Comparison of ENCODE assay signal across 1 cellular context in the genomic region with DNA sequence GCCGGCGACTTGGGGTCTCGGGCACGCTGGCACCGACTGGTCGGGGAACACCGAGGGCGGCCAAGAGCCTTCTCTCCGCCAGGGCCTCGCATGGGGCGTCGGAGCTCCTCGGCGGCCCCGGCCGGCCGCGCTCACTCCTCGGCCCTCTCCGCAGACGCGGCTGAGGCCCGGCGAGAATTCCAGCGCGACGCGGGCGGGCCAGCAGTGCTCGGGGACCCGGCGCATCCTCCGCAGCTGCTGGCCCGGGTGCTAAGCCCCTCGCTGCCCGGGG.
TF ChIP-seq lines count a peak whose summit lies in the region.

No MANE protein-coding gene starts in this region.

TF ChIP-seq in GM23338, 12 proteins besides CTCF, POLR2A, EP300 and RAD21 (continued from another document):
- TF ChIP-seq, protein P1, sequence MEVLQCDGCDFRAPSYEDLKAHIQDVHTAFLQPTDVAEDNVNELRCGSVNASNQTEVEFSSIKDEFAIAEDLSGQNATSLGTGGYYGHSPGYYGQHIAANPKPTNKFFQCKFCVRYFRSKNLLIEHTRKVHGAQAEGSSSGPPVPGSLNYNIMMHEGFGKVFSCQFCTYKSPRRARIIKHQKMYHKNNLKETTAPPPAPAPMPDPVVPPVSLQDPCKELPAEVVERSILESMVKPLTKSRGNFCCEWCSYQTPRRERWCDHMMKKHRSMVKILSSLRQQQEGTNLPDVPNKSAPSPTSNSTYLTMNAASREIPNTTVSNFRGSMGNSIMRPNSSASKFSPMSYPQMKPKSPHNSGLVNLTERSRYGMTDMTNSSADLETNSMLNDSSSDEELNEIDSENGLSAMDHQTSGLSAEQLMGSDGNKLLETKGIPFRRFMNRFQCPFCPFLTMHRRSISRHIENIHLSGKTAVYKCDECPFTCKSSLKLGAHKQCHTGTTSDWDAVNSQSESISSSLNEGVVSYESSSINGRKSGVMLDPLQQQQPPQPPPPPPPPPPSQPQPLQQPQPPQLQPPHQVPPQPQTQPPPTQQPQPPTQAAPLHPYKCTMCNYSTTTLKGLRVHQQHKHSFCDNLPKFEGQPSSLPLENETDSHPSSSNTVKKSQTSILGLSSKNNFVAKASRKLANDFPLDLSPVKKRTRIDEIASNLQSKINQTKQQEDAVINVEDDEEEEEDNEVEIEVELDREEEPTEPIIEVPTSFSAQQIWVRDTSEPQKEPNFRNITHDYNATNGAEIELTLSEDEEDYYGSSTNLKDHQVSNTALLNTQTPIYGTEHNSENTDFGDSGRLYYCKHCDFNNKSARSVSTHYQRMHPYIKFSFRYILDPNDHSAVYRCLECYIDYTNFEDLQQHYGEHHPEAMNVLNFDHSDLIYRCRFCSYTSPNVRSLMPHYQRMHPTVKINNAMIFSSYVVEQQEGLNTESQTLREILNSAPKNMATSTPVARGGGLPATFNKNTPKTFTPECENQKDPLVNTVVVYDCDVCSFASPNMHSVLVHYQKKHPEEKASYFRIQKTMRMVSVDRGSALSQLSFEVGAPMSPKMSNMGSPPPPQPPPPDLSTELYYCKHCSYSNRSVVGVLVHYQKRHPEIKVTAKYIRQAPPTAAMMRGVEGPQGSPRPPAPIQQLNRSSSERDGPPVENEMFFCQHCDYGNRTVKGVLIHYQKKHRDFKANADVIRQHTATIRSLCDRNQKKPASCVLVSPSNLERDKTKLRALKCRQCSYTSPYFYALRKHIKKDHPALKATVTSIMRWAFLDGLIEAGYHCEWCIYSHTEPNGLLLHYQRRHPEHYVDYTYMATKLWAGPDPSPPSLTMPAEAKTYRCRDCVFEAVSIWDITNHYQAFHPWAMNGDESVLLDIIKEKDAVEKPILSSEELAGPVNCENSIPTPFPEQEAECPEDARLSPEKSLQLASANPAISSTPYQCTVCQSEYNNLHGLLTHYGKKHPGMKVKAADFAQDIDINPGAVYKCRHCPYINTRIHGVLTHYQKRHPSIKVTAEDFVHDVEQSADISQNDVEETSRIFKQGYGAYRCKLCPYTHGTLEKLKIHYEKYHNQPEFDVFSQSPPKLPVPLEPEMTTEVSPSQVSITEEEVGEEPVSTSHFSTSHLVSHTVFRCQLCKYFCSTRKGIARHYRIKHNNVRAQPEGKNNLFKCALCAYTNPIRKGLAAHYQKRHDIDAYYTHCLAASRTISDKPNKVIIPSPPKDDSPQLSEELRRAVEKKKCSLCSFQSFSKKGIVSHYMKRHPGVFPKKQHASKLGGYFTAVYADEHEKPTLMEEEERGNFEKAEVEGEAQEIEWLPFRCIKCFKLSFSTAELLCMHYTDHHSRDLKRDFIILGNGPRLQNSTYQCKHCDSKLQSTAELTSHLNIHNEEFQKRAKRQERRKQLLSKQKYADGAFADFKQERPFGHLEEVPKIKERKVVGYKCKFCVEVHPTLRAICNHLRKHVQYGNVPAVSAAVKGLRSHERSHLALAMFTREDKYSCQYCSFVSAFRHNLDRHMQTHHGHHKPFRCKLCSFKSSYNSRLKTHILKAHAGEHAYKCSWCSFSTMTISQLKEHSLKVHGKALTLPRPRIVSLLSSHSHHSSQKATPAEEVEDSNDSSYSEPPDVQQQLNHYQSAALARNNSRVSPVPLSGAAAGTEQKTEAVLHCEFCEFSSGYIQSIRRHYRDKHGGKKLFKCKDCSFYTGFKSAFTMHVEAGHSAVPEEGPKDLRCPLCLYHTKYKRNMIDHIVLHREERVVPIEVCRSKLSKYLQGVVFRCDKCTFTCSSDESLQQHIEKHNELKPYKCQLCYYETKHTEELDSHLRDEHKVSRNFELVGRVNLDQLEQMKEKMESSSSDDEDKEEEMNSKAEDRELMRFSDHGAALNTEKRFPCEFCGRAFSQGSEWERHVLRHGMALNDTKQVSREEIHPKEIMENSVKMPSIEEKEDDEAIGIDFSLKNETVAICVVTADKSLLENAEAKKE (CRISPR knock-in tag; IDR thresholded peaks at IDR 0.05): no peak
- TF ChIP-seq CREB1 (CRISPR knock-in tag; IDR thresholded peaks at IDR 0.05; ENCODE audit: low read depth): no peak
- no peak for TF ChIP-seq POLR2AphosphoS5 (IDR thresholded peaks at IDR 0.05; ENCODE audit: low read depth)
- no peak for TF ChIP-seq ZNF331 (CRISPR knock-in tag; IDR thresholded peaks at IDR 0.05; ENCODE audit: low read depth)
- TF ChIP-seq EZH2 (IDR thresholded peaks at IDR 0.05; ENCODE audit: low read depth, unreplicated experiment): no peak
- TF ChIP-seq REST (IDR thresholded peaks at IDR 0.05; ENCODE audit: unreplicated experiment): no peak
- no peak for TF ChIP-seq STAT1 (IDR thresholded peaks at IDR 0.05; ENCODE audit: unreplicated experiment)
